18 cellular contexts compared by ENCODE assay signal in genomic region chr19:4839192-4839591, GRCh38.
"Had no signal": no experiment of that assay in that cellular context is flagged by ENCODE, and none has a peak within 500 bp of the region (broad histone marks: within the 10 kb centered on the region; RNA-seq: fewer than 3 reads in every experiment).

No MANE protein-coding gene starts in this region.

- H3K9me3 ChIP-seq: psoas muscle, spleen, testis, tibial nerve had no signal

- H3K27ac ChIP-seq: foreskin keratinocyte, parathyroid adenoma, psoas muscle, spleen, testis, tibial nerve had no signal

- H3K4me1 Mint-ChIP-seq: neural crest cell; stimulated activated naive CD8-positive, alpha-beta T cell treated with anti-CD3 and anti-CD28 coated beads, Interleukin-15, amount 100 ng/mL, for 72 hours had no signal

- H3K27me3 Mint-ChIP-seq: effector memory CD8-positive, alpha-beta T cell; naive thymus-derived CD8-positive, alpha-beta T cell; stimulated activated naive B cell treated with anti-CD40 and anti-IgM and Interleukin-4, amounts not matched to agents 10 μg/mL and 1 μg/mL and 100 μg/mL, for 72 hours; stimulated activated naive CD8-positive, alpha-beta T cell treated with anti-CD3 and anti-CD28 coated beads, Interleukin-15, amount 100 ng/mL, for 72 hours had no signal

- H3K4me3 ChIP-seq: psoas muscle, spleen, testis, tibial nerve had no signal

- H3K4me1 ChIP-seq: foreskin keratinocyte, parathyroid adenoma, psoas muscle, testis, tibial nerve had no signal

- ATAC-seq: effector memory CD8-positive, alpha-beta T cell; foreskin keratinocyte; naive thymus-derived CD8-positive, alpha-beta T cell; psoas muscle; sciatic nerve; stimulated activated naive B cell treated with anti-CD40 and anti-IgM and Interleukin-4, amounts not matched to agents 10 μg/mL and 1 μg/mL and 100 μg/mL, for 72 hours; stimulated activated naive CD8-positive, alpha-beta T cell treated with anti-CD3 and anti-CD28 coated beads, Interleukin-15, amount 100 ng/mL, for 72 hours had no signal

- H3K27ac Mint-ChIP-seq: stimulated activated naive B cell treated with anti-CD40 and anti-IgM and Interleukin-4, amounts not matched to agents 10 μg/mL and 1 μg/mL and 100 μg/mL, for 72 hours; stimulated activated naive CD8-positive, alpha-beta T cell treated with anti-CD3 and anti-CD28 coated beads, Interleukin-15, amount 100 ng/mL, for 72 hours had no signal

- H3K9me3 Mint-ChIP-seq: effector memory CD8-positive, alpha-beta T cell; naive thymus-derived CD8-positive, alpha-beta T cell; neural crest cell; stimulated activated naive CD8-positive, alpha-beta T cell treated with anti-CD3 and anti-CD28 coated beads, Interleukin-15, amount 100 ng/mL, for 72 hours had no signal

- DNase-seq: effector memory CD8-positive, alpha-beta T cell; foreskin keratinocyte; kidney glomerular epithelial cell; naive thymus-derived CD8-positive, alpha-beta T cell; nucleus accumbens; psoas muscle; retina; spleen; stimulated activated CD4-positive, alpha-beta T cell treated with anti-CD3 and anti-CD28 coated beads, Interleukin-15, amount 100 ng/mL, for 24 hours; stimulated activated CD4-positive, alpha-beta T cell treated with anti-CD3 and anti-CD28 coated beads, Interleukin-1b, Interleukin-23, amount 100 ng/mL, for 48 hours; stimulated activated CD4-positive, alpha-beta T cell treated with anti-CD3 and anti-CD28 coated beads, Interleukin-4, amount 100 ng/mL, for 24 hours; stimulated activated naive B cell treated with anti-CD40 and anti-IgM and Interleukin-4, amounts not matched to agents 10 μg/mL and 1 μg/mL and 100 μg/mL, for 72 hours; stimulated activated naive CD8-positive, alpha-beta T cell treated with anti-CD3 and anti-CD28 coated beads, Interleukin-15, amount 100 ng/mL, for 72 hours; testis had no signal

- H3K4me3 Mint-ChIP-seq: effector memory CD8-positive, alpha-beta T cell; naive thymus-derived CD8-positive, alpha-beta T cell; neural crest cell; stimulated activated naive B cell treated with anti-CD40 and anti-IgM and Interleukin-4, amounts not matched to agents 10 μg/mL and 1 μg/mL and 100 μg/mL, for 72 hours; stimulated activated naive CD8-positive, alpha-beta T cell treated with anti-CD3 and anti-CD28 coated beads, Interleukin-15, amount 100 ng/mL, for 72 hours had no signal

- H3K27me3 ChIP-seq: foreskin keratinocyte, spleen, testis, tibial nerve had no signal
